8 cellular contexts compared by ENCODE assay signal in the genomic region with DNA sequence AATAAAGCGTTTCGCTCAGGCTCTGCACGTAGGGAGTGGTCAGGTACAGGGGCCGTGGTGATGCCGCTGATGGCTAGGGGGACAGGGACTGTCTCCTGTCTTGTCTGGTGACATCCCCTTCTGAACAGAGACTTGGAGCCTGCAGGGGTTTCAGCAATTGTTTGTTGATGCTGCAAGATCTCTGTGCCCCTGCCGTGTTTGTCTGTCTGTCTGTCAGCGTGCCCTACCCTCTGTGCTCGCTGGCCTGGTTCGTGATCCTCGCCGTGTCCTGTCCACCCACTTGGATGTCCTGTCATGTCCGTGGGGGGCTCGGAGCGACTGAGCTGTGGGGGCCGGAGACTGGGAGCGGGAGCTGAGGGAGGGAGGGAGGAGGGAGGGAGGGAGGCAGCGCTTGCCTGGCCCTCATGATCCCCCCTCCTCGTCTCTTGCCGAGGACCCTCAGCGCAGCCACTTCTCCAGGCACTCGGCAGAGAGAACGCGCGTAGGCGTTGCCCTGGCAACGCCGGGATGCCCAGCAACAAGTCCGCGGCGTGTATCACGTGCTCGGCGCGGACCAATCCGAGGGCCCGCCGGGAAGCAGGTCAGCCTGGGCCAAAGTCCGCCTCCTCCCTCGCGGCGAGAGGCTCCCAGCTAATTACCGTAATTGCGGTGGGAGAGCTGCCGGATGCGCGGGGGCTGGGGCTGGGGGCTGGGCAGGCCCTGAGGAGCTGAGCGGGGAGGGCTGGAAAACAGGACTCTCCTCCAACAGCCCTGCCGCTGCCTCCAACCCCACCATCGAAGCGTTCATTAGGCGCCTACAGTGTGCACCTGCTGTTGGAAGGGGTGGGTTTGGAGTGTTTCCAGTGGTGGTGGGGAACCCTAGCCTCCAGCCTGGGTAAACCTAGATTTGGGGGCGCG. TPM values are rescaled to one million over a fixed set of nuclear protein-coding genes. Genes with fewer than 3 reads are reported as not detected.
DNase-seq lines count a peak whose midpoint lies in the region; ATAC-seq and TF ChIP-seq lines count a peak whose summit lies in the region.

No MANE protein-coding gene starts in this region.

- H3K18ac ChIP-seq in mesenchymal stem cell (ENCODE audit: low read depth in 1 of 2, low read length in 2 of 2): peak overlapping the region; percentile 3 to 19

- H3K4me1 ChIP-seq in NT2/D1 (ENCODE audit: insufficient read depth, insufficient read length) (no peaks in the 10 kb centered on the region), mesenchymal stem cell (ENCODE audit: control insufficient read depth, insufficient read depth, low read depth, low read length) (peaks cover 11% of the 10 kb centered on the region)

- no peak overlapping the region for H2BK120ac ChIP-seq in mesenchymal stem cell (ENCODE audit: low read depth, low read length)

- H2BK15ac ChIP-seq in mesenchymal stem cell (ENCODE audit: low read depth, poor library complexity, severe bottlenecking): peak overlapping the region; percentile 41

- H3K9me3 Mint-ChIP-seq in endothelial cell (ENCODE audit: unreplicated experiment): no peaks in the 10 kb centered on the region

- H3K36me3 Mint-ChIP-seq in endothelial cell (ENCODE audit: low read depth, unreplicated experiment): no peaks in the 10 kb centered on the region

- 7% methylated on average over 38 of the region's 53 CpGs for WGBS in mesenchymal stem cell

- H2BK12ac ChIP-seq in mesenchymal stem cell (ENCODE audit: low read length in 2 of 2): peak overlapping the region in 1 of 2 experiments; percentile 43

- H3K27me3 ChIP-seq in NT2/D1 (ENCODE audit: insufficient read depth, insufficient read length): peaks cover 45% of the 10 kb centered on the region
- H3K27me3 ChIP-seq in mesenchymal stem cell (ENCODE audit: control insufficient read depth in 1 of 2, insufficient read depth in 1 of 2, low read length in 2 of 2): peaks cover 52 to 67% of the 10 kb centered on the region in 2 experiments

- H3K9ac ChIP-seq in NT2/D1 (ENCODE audit: insufficient read length, low read depth): peak overlapping the region; percentile 74
- peak overlapping the region; percentile 18 for H3K9ac ChIP-seq in mesenchymal stem cell (ENCODE audit: low read length)

- DNase-seq in ELR (ENCODE audit: low read depth) (peak; percentile 82), HUDEP-2 (lab: John Stamatoyannopoulos, UW; ENCODE audit: unreplicated experiment in 76 of 76) (peak in 74 of 76 experiments; percentile 28 to 96 (median 85)), NT2/D1 (ENCODE audit: low read depth, low spot score) (peak; percentile 91), activated T-cell treated with anti-CD3 and anti-CD28 coated beads for 1 hour (ENCODE audit: low read depth) (peak; percentile 19), endothelial cell (ENCODE audit: low spot score) (peak; percentile 90), mesenchymal stem cell (peak; percentile 90)
- peak; percentile 43 to 64 (median 61) for DNase-seq in stimulated activated CD4-positive, alpha-beta T cell treated with anti-CD3 and anti-CD28 coated beads, TNF-alpha, amount 100 ng/mL, for 48 hours (ENCODE audit: low read depth in 3 of 3)

- ATAC-seq in GM21390 (IDR thresholded peaks at IDR 0.05; ENCODE audit: unreplicated experiment): no peak

- H3K4me2 ChIP-seq in mesenchymal stem cell (ENCODE audit: low read length, poor library complexity, severe bottlenecking): peak overlapping the region; percentile 66

- H3K4me3 Mint-ChIP-seq in endothelial cell (ENCODE audit: unreplicated experiment): peak overlapping the region; percentile 51

- no peak overlapping the region for H3K23ac ChIP-seq in mesenchymal stem cell (ENCODE audit: low read length in 2 of 2)

- H4K91ac ChIP-seq in mesenchymal stem cell (ENCODE audit: low read length): no peak overlapping the region

- no peak overlapping the region for H4K8ac ChIP-seq in mesenchymal stem cell (ENCODE audit: low read length)

- H2AFZ ChIP-seq in mesenchymal stem cell (ENCODE audit: low read depth, low read length): peak overlapping the region; percentile 65

- no peaks in the 10 kb centered on the region for H3K79me1 ChIP-seq in mesenchymal stem cell (replicated peaks; ENCODE audit: low read length, poor library complexity, severe bottlenecking)

- H3K27me3 Mint-ChIP-seq in endothelial cell (ENCODE audit: unreplicated experiment): peaks cover 7% of the 10 kb centered on the region

- H2AK5ac ChIP-seq in mesenchymal stem cell (ENCODE audit: low read length, severe bottlenecking): no peak overlapping the region

- no peak overlapping the region for H3K14ac ChIP-seq in mesenchymal stem cell (ENCODE audit: low read length in 2 of 2)

- peak overlapping the region; percentile 32 for H3K4me3 ChIP-seq in NT2/D1 (ENCODE audit: insufficient read length, low read depth)
- peak overlapping the region; percentile 37 to 68 for H3K4me3 ChIP-seq in mesenchymal stem cell (ENCODE audit: insufficient read depth in 1 of 2, low read depth in 1 of 2, low read length in 2 of 2)

- no peak overlapping the region for H2BK5ac ChIP-seq in mesenchymal stem cell (ENCODE audit: low read depth, low read length, poor library complexity, severe bottlenecking)

- H3K9me3 ChIP-seq in NT2/D1 (ENCODE audit: insufficient read depth, low read length) (peaks cover 5% of the 10 kb centered on the region; the same call in 1 of the 2 replicates), mesenchymal stem cell (ENCODE audit: control insufficient read depth, low read length) (peaks cover 2% of the 10 kb centered on the region)

- TF ChIP-seq CTCF in endothelial cell (IDR thresholded peaks at IDR 0.05; ENCODE audit: unreplicated experiment): no peak

- H3K27ac Mint-ChIP-seq in endothelial cell (ENCODE audit: unreplicated experiment): peak overlapping the region; percentile 75

- no peak overlapping the region for H3K27ac ChIP-seq in mesenchymal stem cell (ENCODE audit: low read length, poor library complexity, severe bottlenecking)

- H3K36me3 ChIP-seq in NT2/D1 (ENCODE audit: insufficient read depth, insufficient read length, low read length): no peaks in the 10 kb centered on the region
- no peaks in the 10 kb centered on the region for H3K36me3 ChIP-seq in mesenchymal stem cell (ENCODE audit: control insufficient read depth in 1 of 2, insufficient read depth in 2 of 2, low read depth in 1 of 2, low read length in 2 of 2)

- H3K4me1 Mint-ChIP-seq in endothelial cell (ENCODE audit: unreplicated experiment): no peaks in the 10 kb centered on the region

- peak overlapping the region in 1 of 2 experiments; percentile 62 for H3K4ac ChIP-seq in mesenchymal stem cell (ENCODE audit: low read depth in 1 of 2, low read length in 2 of 2)

RNA-seq across cellular contexts. Expression of a gene that starts 31.9 kb away (rescaled TPM):
- total RNA-seq in endothelial cell (ENCODE audit: unreplicated experiment): 12.0 TPM
- polyA plus RNA-seq in mesenchymal stem cell (2013, experiment 1 of 2): 3.9 TPM
- 4.1 TPM for polyA plus RNA-seq in mesenchymal stem cell (2013, experiment 2 of 2)

RNA-seq across cellular contexts. Expression of a gene that starts 36.0 kb away (rescaled TPM):
- total RNA-seq in endothelial cell (ENCODE audit: unreplicated experiment): 63.3 TPM
- polyA plus RNA-seq in mesenchymal stem cell (2013, experiment 1 of 2): 41.4 TPM
- polyA plus RNA-seq in mesenchymal stem cell (2013, experiment 2 of 2): 41.4 TPM

Comparison
In these comparisons a context has a peak if more than half of its experiments do, and no peak if none do; other contexts are left out.
1. DNase-seq: peak in every context shown above with its lines; median percentile 91 in NT2/D1; 90 in endothelial cell; 90 in mesenchymal stem cell; 85 in HUDEP-2; 82 in ELR; 61 in stimulated activated CD4-positive, alpha-beta T cell treated with anti-CD3 and anti-CD28 coated beads, TNF-alpha, amount 100 ng/mL, for 48 hours; 19 in activated T-cell treated with anti-CD3 and anti-CD28 coated beads for 1 hour.